ENCODE assay signal across 18 cellular contexts in the genomic region with DNA sequence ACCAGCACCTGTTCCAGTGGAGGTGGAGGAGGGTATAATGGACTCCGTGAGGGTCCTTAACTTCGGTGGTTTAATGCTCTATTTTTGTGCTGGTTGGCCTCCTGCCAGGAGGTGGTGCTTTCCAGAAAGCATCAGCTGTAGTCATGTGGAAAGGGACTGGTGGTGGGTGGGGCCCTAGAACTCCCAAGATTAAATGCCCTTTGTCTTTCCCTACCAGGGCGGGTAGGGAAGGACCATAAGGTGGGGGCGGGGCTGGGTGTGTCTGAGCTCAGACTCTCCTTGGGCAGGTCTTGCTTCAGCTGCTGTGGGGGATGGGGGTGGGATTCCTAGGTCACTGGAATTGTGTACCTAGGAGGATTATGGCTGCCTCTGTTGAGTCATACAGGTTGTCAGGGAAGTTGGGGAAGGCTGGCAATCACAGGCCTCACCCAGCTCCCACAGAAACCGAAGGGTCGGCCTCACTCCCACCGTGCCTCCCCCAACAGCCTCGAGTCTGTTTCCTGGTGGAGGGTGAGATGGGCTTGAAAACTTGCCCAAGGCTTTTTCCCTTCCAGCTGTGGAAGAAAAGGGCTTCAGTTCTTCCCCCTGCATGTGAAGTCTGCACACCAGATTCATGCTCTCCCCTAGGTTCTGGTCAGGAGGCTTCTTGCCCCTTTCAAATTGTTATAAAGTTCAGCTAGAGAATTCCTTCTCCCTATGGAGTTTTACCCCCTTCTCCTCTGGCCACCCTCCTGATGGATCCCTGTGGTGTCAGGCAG.
DNase-seq lines count a peak whose midpoint lies in the region; ATAC-seq and TF ChIP-seq lines count a peak whose summit lies in the region.
"Had no signal": no experiment of that assay in that cellular context is flagged by ENCODE, and none has a peak within 500 bp of the region (broad histone marks: within the 10 kb centered on the region; RNA-seq: fewer than 3 reads in every experiment).

No MANE protein-coding gene starts in this region.

- no peak overlapping the region for H3K27ac ChIP-seq in SK-N-SH (ENCODE audit: low read depth in 2 of 2, low read length in 1 of 2)
- H3K27ac ChIP-seq in colonic mucosa = peak overlapping the region; percentile 9
- H3K27ac ChIP-seq in stomach = no peak overlapping the region
- no peak overlapping the region for H3K27ac ChIP-seq in MM.1S (ENCODE audit: low read length)
- H3K27ac ChIP-seq: left ventricle myocardium inferior, thoracic aorta had no signal

- TF ChIP-seq EP300 in SK-N-SH (IDR thresholded peaks at IDR 0.05; ENCODE audit: borderline replicate concordance in 1 of 2, low read depth in 1 of 2, low read length in 1 of 2) = no peak
- no peak for TF ChIP-seq EP300 in stomach (IDR thresholded peaks at IDR 0.05)

- H3K27me3 ChIP-seq in SK-N-SH (ENCODE audit: insufficient read depth) (no peaks in the 10 kb centered on the region), colonic mucosa (no peaks in the 10 kb centered on the region), stomach (no peaks in the 10 kb centered on the region), MM.1S (replicated peaks; ENCODE audit: insufficient read depth, low read length) (no peaks in the 10 kb centered on the region)
- H3K27me3 ChIP-seq: MG63 had no signal

- H2AFZ ChIP-seq in SK-N-SH (ENCODE audit: low read depth) (no peak overlapping the region), MM.1S (ENCODE audit: low read length) (no peak overlapping the region)

- no peak overlapping the region for H3K4me3 ChIP-seq in SK-N-SH (ENCODE audit: low read depth in 2 of 2, low read length in 1 of 2)
- H3K4me3 ChIP-seq in colonic mucosa = no peak overlapping the region
- no peak overlapping the region for H3K4me3 ChIP-seq in stomach
- no peak overlapping the region for H3K4me3 ChIP-seq in MM.1S (ENCODE audit: low read length)
- H3K4me3 ChIP-seq: left ventricle myocardium inferior, MG63, thoracic aorta had no signal

- H3K4me2 ChIP-seq in SK-N-SH (no peak overlapping the region), MM.1S (ENCODE audit: low read depth, low read length) (no peak overlapping the region)

- WGBS in SK-N-SH (ENCODE audit: low lambda C conversion rate) = 64% methylated on average over 6 of the region's 8 CpGs
- 52 to 75% (median 60%) methylated on average over 7 to 8 of the region's 8 CpGs for WGBS in stomach, 5 donors

- no peaks in the 10 kb centered on the region for H3F3A ChIP-seq in SK-N-SH (replicated peaks; ENCODE audit: insufficient read depth)
- no peaks in the 10 kb centered on the region for H3F3A ChIP-seq in MM.1S (ENCODE audit: insufficient read depth, low read length)

- peaks cover 2 to 6% of the 10 kb centered on the region in 2 donors for H3K36me3 Mint-ChIP-seq in CD14-positive monocyte
- H3K36me3 Mint-ChIP-seq: activated naive CD8-positive, alpha-beta T cell treated with anti-CD3 and anti-CD28 coated beads for 36 hours had no signal

- no peaks in the 10 kb centered on the region for H4K20me1 ChIP-seq in SK-N-SH (ENCODE audit: insufficient read depth)
- no peaks in the 10 kb centered on the region for H4K20me1 ChIP-seq in MM.1S (ENCODE audit: insufficient read depth, low read length)

- H3K36me3 ChIP-seq in SK-N-SH (replicated peaks in 1 of 2; ENCODE audit: control insufficient read depth in 1 of 2, insufficient read depth in 2 of 2, low read length in 1 of 2) (no peaks in the 10 kb centered on the region), colonic mucosa (no peaks in the 10 kb centered on the region), stomach (no peaks in the 10 kb centered on the region), MM.1S (replicated peaks; ENCODE audit: insufficient read depth, low read length) (no peaks in the 10 kb centered on the region)
- H3K36me3 ChIP-seq: left ventricle myocardium inferior, MG63, thoracic aorta had no signal

- H3K9me3 ChIP-seq in SK-N-SH (0 out of 2 replicates have a peak, but pooled peaks cover 4% of the 10 kb centered on the region), colonic mucosa (no peaks in the 10 kb centered on the region), stomach (peaks cover 3 to 11% (median 6%) of the 10 kb centered on the region in 4 donors), MM.1S (replicated peaks; ENCODE audit: insufficient read depth, low read length) (no peaks in the 10 kb centered on the region)
- H3K9me3 ChIP-seq: thoracic aorta had no signal

- ATAC-seq in SK-N-SH treated with all-trans-retinoic acid at 6 μM for 48 hours = no peak
- ATAC-seq in HG02840 (IDR thresholded peaks at IDR 0.05; ENCODE audit: low FRiP score, unreplicated experiment) = no peak

- no peak for TF ChIP-seq POLR2A in stomach (IDR thresholded peaks at IDR 0.05)

- no peak overlapping the region for H3K27ac Mint-ChIP-seq in CD14-positive monocyte
- H3K27ac Mint-ChIP-seq: activated naive CD8-positive, alpha-beta T cell treated with anti-CD3 and anti-CD28 coated beads for 36 hours; nephron; T-helper 2 cell treated with Interferon-gamma antibody and Interleukin-4, amounts not matched to agents 5 μg/mL and 100 μg/mL, for 36 hours had no signal

- DNase-seq in SK-N-SH = no peak
- DNase-seq in NCI-H2171 treated with DMSO at 0.1 percent for 48 hours (lab: John Stamatoyannopoulos, UW) = peak; percentile 38
- DNase-seq in colonic mucosa = peak; percentile 95
- DNase-seq in stomach = peak; percentile 38
- no peak for DNase-seq in CD14-positive monocyte (ENCODE audit: low spot score)
- DNase-seq in MM.1S = no peak
- DNase-seq: ACHN; activated CD4-positive, alpha-beta T cell treated with anti-CD3 and anti-CD28 coated beads for 48 hours; activated naive CD8-positive, alpha-beta T cell treated with anti-CD3 and anti-CD28 coated beads for 36 hours; left ventricle myocardium inferior; MG63; NCI-H510A; stimulated activated CD4-positive, alpha-beta T cell treated with anti-CD3 and anti-CD28 coated beads, Interleukin-2, amount 100 ng/mL, for 24 hours had no signal

- H3K4me3 Mint-ChIP-seq in CD14-positive monocyte = no peak overlapping the region
- H3K4me3 Mint-ChIP-seq: activated naive CD8-positive, alpha-beta T cell treated with anti-CD3 and anti-CD28 coated beads for 36 hours; nephron; T-helper 2 cell treated with Interferon-gamma antibody and Interleukin-4, amounts not matched to agents 5 μg/mL and 100 μg/mL, for 36 hours had no signal

- peaks cover 19% of the 10 kb centered on the region for H3K4me1 Mint-ChIP-seq in CD14-positive monocyte
- H3K4me1 Mint-ChIP-seq: activated naive CD8-positive, alpha-beta T cell treated with anti-CD3 and anti-CD28 coated beads for 36 hours; nephron had no signal

- intact Hi-C loops in colonic mucosa (cut with DNase I) = no loop called here
- intact Hi-C loops in stomach (cut with DNase I; ENCODE audit: low total_unique reads) = no loop called here
- intact Hi-C loops in CD14-positive monocyte (cut with micrococcal nuclease) = no loop called here

- POLR2A ChIA-PET in SK-N-SH (lab: Yijun Ruan, JAX) = no interaction called here

- CTCF ChIA-PET in SK-N-SH (lab: Yijun Ruan, JAX) = interaction anchor here (0.7 to 1.6 kb wide), 5 partner anchors 10 to 343 kb away, joined by 3 to 10 read pairs (median 3); no protein-coding TSS in a partner anchor

- TF ChIP-seq RAD21 in SK-N-SH (IDR thresholded peaks at IDR 0.05; ENCODE audit: low read length) = no peak

- TF ChIP-seq CTCF in SK-N-SH (IDR thresholded peaks at IDR 0.05) = no peak
- no peak for TF ChIP-seq CTCF in colonic mucosa (IDR thresholded peaks at IDR 0.05)
- TF ChIP-seq CTCF in stomach (IDR thresholded peaks at IDR 0.05) = no peak
- no peak for TF ChIP-seq CTCF in CD14-positive monocyte (IDR thresholded peaks at IDR 0.05)
- no peak for TF ChIP-seq CTCF in MM.1S (IDR thresholded peaks at IDR 0.05; ENCODE audit: low read length)

- H3K4me1 ChIP-seq in SK-N-SH (ENCODE audit: control insufficient read depth in 1 of 2, insufficient read depth in 2 of 2, low read depth in 1 of 2, low read length in 1 of 2) = peaks cover 0 to under 1% of the 10 kb centered on the region in 2 experiments; a peak in 1 of 4 replicates
- peaks cover 4% of the 10 kb centered on the region for H3K4me1 ChIP-seq in colonic mucosa
- peaks cover 0 to 8% (median 3%) of the 10 kb centered on the region in 4 donors for H3K4me1 ChIP-seq in stomach
- no peaks in the 10 kb centered on the region for H3K4me1 ChIP-seq in MM.1S (ENCODE audit: low read length)

- H3K9me3 Mint-ChIP-seq in CD14-positive monocyte = peaks cover 8 to 26% (median 19%) of the 10 kb centered on the region in 7 donors
- H3K9me3 Mint-ChIP-seq: T-helper 2 cell treated with Interferon-gamma antibody and Interleukin-4, amounts not matched to agents 5 μg/mL and 100 μg/mL, for 36 hours had no signal

- no peaks in the 10 kb centered on the region for H3K79me2 ChIP-seq in SK-N-SH (ENCODE audit: insufficient read depth)
- no peaks in the 10 kb centered on the region for H3K79me2 ChIP-seq in MM.1S (ENCODE audit: low read length)

- H3K27me3 Mint-ChIP-seq in CD14-positive monocyte (ENCODE audit: low read depth in 3 of 3) = peaks cover 0 to 3% (median 2%) of the 10 kb centered on the region in 3 donors

- H3K9me2 ChIP-seq in SK-N-SH = no peaks in the 10 kb centered on the region
- H3K9me2 ChIP-seq in MM.1S (replicated peaks; ENCODE audit: insufficient read depth, low read length) = no peaks in the 10 kb centered on the region

- H3K9ac ChIP-seq in SK-N-SH = no peak overlapping the region
- H3K9ac ChIP-seq in colonic mucosa (ENCODE audit: low read depth in 2 of 2, low read length in 2 of 2) = no peak overlapping the region
- no peak overlapping the region for H3K9ac ChIP-seq in MM.1S (ENCODE audit: low read length)

TF ChIP-seq in SK-N-SH, 30 proteins besides CTCF, POLR2A, EP300 and RAD21:
- TF ChIP-seq YY1 (IDR thresholded peaks at IDR 0.05; ENCODE audit: low read depth) (no peak), RFX5 (IDR thresholded peaks at IDR 0.05; ENCODE audit: low read length) (0 out of 2 replicates have a peak, but pooled peaks have one; percentile 37), POLR2AphosphoS5 (IDR thresholded peaks at IDR 0.05; ENCODE audit: low read depth, low read length) (no peak)

TF ChIP-seq in SK-N-SH treated with all-trans-retinoic acid at 6 μM for 48 hours, 23 proteins besides CTCF, POLR2A, EP300 and RAD21 (continues in another document):
- TF ChIP-seq ESRRG (CRISPR knock-in tag; IDR thresholded peaks at IDR 0.05) (no peak), OSR1 (CRISPR knock-in tag; IDR thresholded peaks at IDR 0.05) (no peak), TCF4 (CRISPR knock-in tag; IDR thresholded peaks at IDR 0.05; ENCODE audit: borderline replicate concordance) (no peak), GLIS3 (CRISPR knock-in tag; IDR thresholded peaks at IDR 0.05) (no peak), BACH2 (CRISPR knock-in tag; IDR thresholded peaks at IDR 0.05; ENCODE audit: borderline replicate concordance) (no peak), ZNF8 (CRISPR knock-in tag; IDR thresholded peaks at IDR 0.05) (no peak)

Comparison
In these comparisons a context has a peak if more than half of its experiments do, and no peak if none do; other contexts are left out.
1. DNase-seq: peak in NCI-H2171 treated with DMSO at 0.1 percent for 48 hours (single experiment), colonic mucosa (single experiment) and stomach (single experiment); none in SK-N-SH (single experiment), CD14-positive monocyte (single experiment) and MM.1S (single experiment).